ENCODE assay signal across 9 cellular contexts in genomic region chr6:83792846-83793245, GRCh38.
"Had no signal": no experiment of that assay in that cellular context is flagged by ENCODE, and none has a peak within 500 bp of the region (broad histone marks: within the 10 kb centered on the region; RNA-seq: fewer than 3 reads in every experiment).

No MANE protein-coding gene starts in this region.

- H3K27ac Mint-ChIP-seq: GM23338, H9, HFFc6 had no signal

- H3K4me3 Mint-ChIP-seq: GM23338, H9, HFFc6 had no signal

- H3K4me1 Mint-ChIP-seq: GM23338, H9 had no signal

- H3K9ac ChIP-seq: GM23248 had no signal

- H3K4me1 ChIP-seq: HAP-1 had no signal

- H3K9me3 Mint-ChIP-seq: GM23338, H9 had no signal

- DNase-seq: GM23248, GOT3, H7, H9, HCEC 1CT, HFFc6 had no signal

- H3K4me2 ChIP-seq: GM23338 had no signal

- H3K9me3 ChIP-seq: HAP-1 had no signal

- ATAC-seq: GM23338, HCT116 had no signal

- H3K27ac ChIP-seq: GM23248 had no signal

- H2AFZ ChIP-seq: GM23248, GM23338 had no signal

- H3K36me3 ChIP-seq: HAP-1 had no signal

- H3K4me3 ChIP-seq: GM23248, GM23338, HAP-1 had no signal
